ENCODE assay signal across 11 cellular contexts in the genomic region with DNA sequence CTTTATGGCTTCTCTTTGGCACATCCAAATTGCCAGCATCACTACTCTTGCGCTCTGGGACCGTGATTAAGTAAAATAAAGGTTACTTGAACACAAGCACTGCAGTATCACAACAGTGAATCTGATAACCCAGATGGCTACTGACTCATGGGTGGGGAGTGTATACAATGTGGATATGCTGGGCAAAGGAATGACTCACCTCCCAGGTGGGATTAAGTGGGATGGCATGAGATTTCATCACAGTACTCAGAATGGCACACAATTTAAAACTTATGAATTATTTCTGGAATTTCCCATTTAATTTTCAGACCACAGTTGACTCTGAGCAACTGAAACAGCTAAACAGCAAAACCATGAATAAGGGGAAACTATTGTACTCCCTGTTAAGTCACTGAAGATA. TPM values are rescaled to one million over a fixed set of nuclear protein-coding genes. Genes with fewer than 3 reads are reported as not detected.
DNase-seq lines count a peak whose midpoint lies in the region; ATAC-seq and TF ChIP-seq lines count a peak whose summit lies in the region.
"Had no signal": no experiment of that assay in that cellular context is flagged by ENCODE, and none has a peak within 500 bp of the region (broad histone marks: within the 10 kb centered on the region; RNA-seq: fewer than 3 reads in every experiment).

No MANE protein-coding gene starts in this region.

- no peak overlapping the region for H3K4me3 ChIP-seq in fibroblast of the aortic adventitia (ENCODE audit: low read depth, low read length)

- no peak for ATAC-seq in GM21786 (IDR thresholded peaks at IDR 0.05; ENCODE audit: unreplicated experiment)
- no peak for ATAC-seq in GM21825 (IDR thresholded peaks at IDR 0.05; ENCODE audit: unreplicated experiment)
- ATAC-seq in GM21423 (IDR thresholded peaks at IDR 0.05; ENCODE audit: unreplicated experiment): no peak

- in situ Hi-C loops in ACHN (cut with HindIII; ENCODE audit: low pct_ligation_motif_present, low pct_unique_long_range_greater_than_20kb, low sequenced_read_pairs): no loop called here

- DNase-seq in ACHN (peak; percentile 89), GM03348 (ENCODE audit: low spot score) (peak; percentile 17), SW 1271 (lab: John Stamatoyannopoulos, UW) (peak; percentile 95 to 98), fibroblast of the aortic adventitia (ENCODE audit: low read depth) (peak; percentile 58), NCI-H526 (lab: John Stamatoyannopoulos, UW) (no peak)
- DNase-seq: DMS79, NCI-H2081, T-helper 9 cell had no signal

- no peak for TF ChIP-seq CTCF in fibroblast of the aortic adventitia (IDR thresholded peaks at IDR 0.05; ENCODE audit: insufficient read depth, low read length)

RNA-seq across cellular contexts. Expression of gene GFM2, which starts 4.3 kb away (rescaled TPM):
- total RNA-seq in fibroblast of the aortic adventitia (ENCODE audit: low replicate concordance): 13.6 and 31.8 TPM in 2 replicates

RNA-seq across cellular contexts. Expression of gene NSA2, which starts 4.5 kb away (rescaled TPM):
- total RNA-seq in fibroblast of the aortic adventitia (ENCODE audit: low replicate concordance): 144 and 168 TPM in 2 replicates

Comparison
In these comparisons a context has a peak if more than half of its experiments do, and no peak if none do; other contexts are left out.
1. DNase-seq: peak in ACHN (single experiment), GM03348 (single experiment), SW 1271 (2 of 2) and fibroblast of the aortic adventitia (single experiment); none in NCI-H526 (0 of 2).